Comparison of ENCODE assay signal across 10 cellular contexts in the genomic region with DNA sequence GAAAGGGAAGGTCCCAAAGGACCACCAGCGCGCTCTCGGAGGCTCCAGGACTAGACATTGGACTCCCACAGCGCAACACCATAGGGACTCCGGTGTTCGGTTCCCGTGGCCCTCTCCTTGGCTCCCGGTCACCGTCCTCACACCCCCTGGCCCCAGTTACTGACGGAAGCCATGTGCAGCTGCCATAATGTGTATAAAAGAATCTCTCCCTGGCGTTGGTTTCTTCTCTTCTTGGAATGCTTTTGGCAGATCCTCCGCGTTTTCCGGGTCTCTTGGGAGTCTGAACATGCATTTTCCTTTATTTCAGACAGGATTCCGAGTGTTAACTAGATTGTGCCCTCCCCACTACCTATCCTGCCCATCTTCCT.
A peak's percentile ranks its signal among the peaks of the same experiment; 100 is the strongest.
DNase-seq lines count a peak whose midpoint lies in the region; ATAC-seq and TF ChIP-seq lines count a peak whose summit lies in the region.
"Had no signal": no experiment of that assay in that cellular context is flagged by ENCODE, and none has a peak within 500 bp of the region (broad histone marks: within the 10 kb centered on the region; RNA-seq: fewer than 3 reads in every experiment).

No MANE protein-coding gene starts in this region.

- H3K36me3 ChIP-seq in CD8-positive, alpha-beta T cell (ENCODE audit: insufficient read depth, low read length), result no peaks in the 10 kb centered on the region
- H3K36me3 ChIP-seq in neural progenitor cell, result no peaks in the 10 kb centered on the region
- no peaks in the 10 kb centered on the region for H3K36me3 ChIP-seq in lower lobe of right lung

- H3K4me1 Mint-ChIP-seq in CD8-positive, alpha-beta T cell (ENCODE audit: low read depth), result peaks cover 46% of the 10 kb centered on the region
- peaks cover 62% of the 10 kb centered on the region for H3K4me1 Mint-ChIP-seq in HFFc6 (ENCODE audit: low read depth)
- H3K4me1 Mint-ChIP-seq in dendritic cell treated with granulocyte-macrophage colony-stimulating factor and Interleukin-4, amounts not matched to agents 40 ng/mL and 50 ng/mL, for 4 days (ENCODE audit: low read depth), result peaks cover 64% of the 10 kb centered on the region
- peaks cover 20% of the 10 kb centered on the region for H3K4me1 Mint-ChIP-seq in neural progenitor cell

- no peak for TF ChIP-seq CTCF in CD8-positive, alpha-beta T cell (IDR thresholded peaks at IDR 0.05)
- TF ChIP-seq CTCF in HFFc6 (IDR thresholded peaks at IDR 0.05), result no peak
- TF ChIP-seq CTCF in neural progenitor cell (IDR thresholded peaks at IDR 0.05), result no peak
- TF ChIP-seq CTCF in lower lobe of right lung (IDR thresholded peaks at IDR 0.05), result no peak

- peaks cover 88% of the 10 kb centered on the region for H3K27me3 Mint-ChIP-seq in CD8-positive, alpha-beta T cell (ENCODE audit: low read depth)
- H3K27me3 Mint-ChIP-seq in HFFc6 (ENCODE audit: insufficient read depth) (peaks cover 57% of the 10 kb centered on the region), neural progenitor cell (ENCODE audit: insufficient read depth, low read depth) (peaks cover 91% of the 10 kb centered on the region)
- H3K27me3 Mint-ChIP-seq in dendritic cell treated with granulocyte-macrophage colony-stimulating factor and Interleukin-4, amounts not matched to agents 40 ng/mL and 50 ng/mL, for 4 days, result peaks cover 89% of the 10 kb centered on the region

- H3K27me3 ChIP-seq in CD8-positive, alpha-beta T cell (ENCODE audit: insufficient read depth, low read length), result peaks cover 59% of the 10 kb centered on the region
- H3K27me3 ChIP-seq in neural progenitor cell, result peaks cover 100% of the 10 kb centered on the region
- H3K27me3 ChIP-seq in lower lobe of right lung (ENCODE audit: low read depth), result peaks cover 94% of the 10 kb centered on the region

- no peak overlapping the region for H3K27ac ChIP-seq in CD8-positive, alpha-beta T cell (ENCODE audit: low read depth, low read length)
- H3K27ac ChIP-seq in neural progenitor cell, result no peak overlapping the region
- H3K27ac ChIP-seq in lower lobe of right lung, result no peak overlapping the region

- peak overlapping the region; percentile 72 for H3K4me2 ChIP-seq in neural progenitor cell

- H3K9me3 Mint-ChIP-seq in CD8-positive, alpha-beta T cell, result no peaks in the 10 kb centered on the region
- peaks cover 3% of the 10 kb centered on the region; the same call in 1 of the 2 replicates for H3K9me3 Mint-ChIP-seq in HFFc6
- H3K9me3 Mint-ChIP-seq in dendritic cell treated with granulocyte-macrophage colony-stimulating factor and Interleukin-4, amounts not matched to agents 40 ng/mL and 50 ng/mL, for 4 days, result no peaks in the 10 kb centered on the region
- no peaks in the 10 kb centered on the region for H3K9me3 Mint-ChIP-seq in neural progenitor cell

- peaks cover 45% of the 10 kb centered on the region for H3K4me1 ChIP-seq in CD8-positive, alpha-beta T cell (ENCODE audit: insufficient read depth, low read length)
- H3K4me1 ChIP-seq in neural progenitor cell (peaks cover 23% of the 10 kb centered on the region), lower lobe of right lung (peaks cover 35% of the 10 kb centered on the region)

- H3K9ac ChIP-seq in neural progenitor cell, result no peak overlapping the region

- H3K79me2 ChIP-seq in neural progenitor cell (ENCODE audit: low read depth), result no peaks in the 10 kb centered on the region

- intact Hi-C loops in CD8-positive, alpha-beta T cell (cut with DNase I, micrococcal nuclease), result no loop called here
- intact Hi-C loops in dendritic cell treated with granulocyte-macrophage colony-stimulating factor and Interleukin-4, amounts not matched to agents 40 ng/mL and 50 ng/mL, for 4 days (cut with micrococcal nuclease), result loop anchor here (10.0 kb wide), 1 partner anchor 309 kb away; no protein-coding TSS in a partner anchor
- intact Hi-C loops in lower lobe of right lung (cut with DNase I), result no loop called here

- no peaks in the 10 kb centered on the region for H3K9me3 ChIP-seq in CD8-positive, alpha-beta T cell (ENCODE audit: low read length)
- H3K9me3 ChIP-seq in neural progenitor cell (ENCODE audit: low read depth) (no peaks in the 10 kb centered on the region), lower lobe of right lung (no peaks in the 10 kb centered on the region)

- H3F3A ChIP-seq in neural progenitor cell (ENCODE audit: low read depth), result peaks cover 29% of the 10 kb centered on the region

- POLR2A ChIA-PET in CD8-positive, alpha-beta T cell (lab: Charles Lee), result no interaction called here

- H3K27ac Mint-ChIP-seq in CD8-positive, alpha-beta T cell, result no peak overlapping the region
- H3K27ac Mint-ChIP-seq in HFFc6 (no peak overlapping the region), neural progenitor cell (no peak overlapping the region)
- H3K27ac Mint-ChIP-seq in dendritic cell treated with granulocyte-macrophage colony-stimulating factor and Interleukin-4, amounts not matched to agents 40 ng/mL and 50 ng/mL, for 4 days, result no peak overlapping the region

- no peak for ATAC-seq in CD8-positive, alpha-beta T cell
- ATAC-seq in lower lobe of right lung, result no peak

- no peak for DNase-seq in CD8-positive, alpha-beta T cell
- DNase-seq in HFFc6, result no peak
- peak; percentile 39 for DNase-seq in neural progenitor cell (ENCODE audit: low spot score)
- DNase-seq in GDM1 (lab: John Stamatoyannopoulos, UW), result no peak
- DNase-seq in lower lobe of right lung, result no peak
- no peak for DNase-seq in erythroblast (lab: John Stamatoyannopoulos, UW)
- DNase-seq in DMS 273 (lab: John Stamatoyannopoulos, UW; ENCODE audit: unreplicated experiment), result no peak
- DNase-seq: midbrain, NCI-H2029 had no signal

- CTCF ChIA-PET in CD8-positive, alpha-beta T cell (lab: Charles Lee), result interaction anchor here (0.6 to 0.7 kb wide), 2 partner anchors 9 to 385 kb away, joined by 3 read pairs; no protein-coding TSS in a partner anchor

- H3K4me3 ChIP-seq in CD8-positive, alpha-beta T cell (ENCODE audit: low read depth, low read length), result peak overlapping the region; percentile 18
- H3K4me3 ChIP-seq in neural progenitor cell (peak overlapping the region; percentile 42), lower lobe of right lung (no peak overlapping the region)

- H3K4me3 Mint-ChIP-seq in CD8-positive, alpha-beta T cell, result peak overlapping the region; percentile 38
- H3K4me3 Mint-ChIP-seq in HFFc6 (peak overlapping the region; percentile 0; the same call in 1 of the 2 replicates), neural progenitor cell (peak overlapping the region; percentile 50)
- peak overlapping the region; percentile 30 for H3K4me3 Mint-ChIP-seq in dendritic cell treated with granulocyte-macrophage colony-stimulating factor and Interleukin-4, amounts not matched to agents 40 ng/mL and 50 ng/mL, for 4 days

- H3K36me3 Mint-ChIP-seq in CD8-positive, alpha-beta T cell, result no peaks in the 10 kb centered on the region
- H3K36me3 Mint-ChIP-seq in HFFc6 (ENCODE audit: low read depth) (peaks cover 4% of the 10 kb centered on the region; the same call in 1 of the 2 replicates), neural progenitor cell (no peaks in the 10 kb centered on the region)
- H3K36me3 Mint-ChIP-seq in dendritic cell treated with granulocyte-macrophage colony-stimulating factor and Interleukin-4, amounts not matched to agents 40 ng/mL and 50 ng/mL, for 4 days (ENCODE audit: low read depth), result no peaks in the 10 kb centered on the region

- peaks cover 71% of the 10 kb centered on the region for H4K20me1 ChIP-seq in neural progenitor cell (ENCODE audit: low read depth)

- no peak overlapping the region for H2AFZ ChIP-seq in neural progenitor cell (replicated peaks)

- no peak for TF ChIP-seq POLR2A in erythroblast (IDR thresholded peaks at IDR 0.05; ENCODE audit: low read length)

Comparison
In these comparisons a context has a peak if more than half of its experiments do, and no peak if none do; other contexts are left out.
1. H3K4me3 Mint-ChIP-seq: peak in every context shown above with its lines; median percentile 50 in neural progenitor cell; 38 in CD8-positive, alpha-beta T cell; 30 in dendritic cell treated with granulocyte-macrophage colony-stimulating factor and Interleukin-4, amounts not matched to agents 40 ng/mL and 50 ng/mL, for 4 days; 0 in HFFc6.